ENCODE assay signal across 8 cellular contexts in the genomic region with DNA sequence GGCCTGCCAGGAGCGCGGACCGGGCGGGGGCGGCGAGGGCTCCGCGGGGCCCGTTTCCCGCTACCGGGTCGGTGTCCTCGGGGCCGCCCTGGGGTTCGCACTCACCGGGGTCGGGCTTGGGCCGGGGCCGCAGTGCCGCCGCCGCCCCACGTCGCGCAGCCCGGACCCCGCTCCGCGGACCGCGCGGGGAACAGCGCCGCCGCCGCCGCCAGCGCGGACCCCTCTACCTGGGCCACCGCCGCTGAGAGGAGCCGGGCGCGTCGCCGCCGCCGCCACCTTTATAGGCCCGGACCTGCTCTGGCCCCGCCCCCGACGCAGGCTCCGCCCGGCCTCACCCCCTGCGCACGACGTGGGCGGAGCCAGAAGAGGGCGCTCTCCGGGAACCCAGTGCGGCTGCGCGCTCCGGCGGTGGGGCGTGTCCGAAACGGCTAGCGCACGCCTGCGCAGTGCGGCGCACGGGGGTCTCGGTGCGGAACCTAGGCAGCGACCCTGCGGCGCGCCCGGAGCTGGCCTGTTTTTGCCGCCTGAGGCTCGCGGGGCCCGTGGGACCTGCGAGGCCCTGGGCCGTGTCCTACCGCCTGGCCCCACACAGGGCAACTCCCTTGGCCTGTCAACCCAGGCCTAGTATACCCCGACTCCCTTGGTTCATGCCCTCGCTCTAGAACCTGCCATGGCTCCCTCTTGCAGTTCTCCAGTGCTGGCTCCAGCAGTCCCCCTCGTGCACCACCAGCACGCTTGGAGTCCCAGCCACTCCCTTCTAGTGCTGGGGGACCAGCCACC. TPM values are rescaled to one million over a fixed set of nuclear protein-coding genes. Genes with fewer than 3 reads are reported as not detected.
A peak's percentile ranks its signal among the peaks of the same experiment; 100 is the strongest.
DNase-seq lines count a peak whose midpoint lies in the region; TF ChIP-seq lines count a peak whose summit lies in the region.

A gene (minus strand): TSS at position 254 of the 780 bp plus-strand sequence. CDS start 393 bp downstream, outside the sequence.

- H3K36me3 ChIP-seq in HUES48 (ENCODE audit: control insufficient read depth, insufficient read depth, low read length): peaks cover 13% of the 10 kb centered on the region
- H3K36me3 ChIP-seq in OCI-LY7 (ENCODE audit: insufficient read depth, low read length): peaks cover 30% of the 10 kb centered on the region; the same call in 1 of the 2 replicates
- peaks cover 8 to 13% of the 10 kb centered on the region in 2 donors for H3K36me3 ChIP-seq in mucosa of rectum (ENCODE audit: control insufficient read depth in 2 of 2, insufficient read depth in 2 of 2, low read length in 2 of 2)

- in situ Hi-C loops in Caki2 (cut with HindIII; ENCODE audit: low pct_unique_long_range_greater_than_20kb, low sequenced_read_pairs): no loop called here

- intact Hi-C loops in OCI-LY7 (cut with micrococcal nuclease; ENCODE audit: unreplicated experiment): loop anchor here (2.0 kb wide), 2 partner anchors 36 to 44 kb away; no protein-coding TSS in a partner anchor

- H3K9ac ChIP-seq in HUES48 (ENCODE audit: low read depth, low read length) (peak within 1 kb of the TSS; percentile 59; the same call in 1 of the 2 replicates), mucosa of rectum (ENCODE audit: low read depth in 1 of 2, low read length in 2 of 2) (peak within 1 kb of the TSS; percentile 93 to 95)

- H4K20me1 ChIP-seq in OCI-LY7 (ENCODE audit: insufficient read depth, low read length): 0 out of 2 replicates have a peak, but pooled peaks cover 6% of the 10 kb centered on the region

- POLR2A ChIA-PET in OCI-LY7 (lab: Charles Lee): interaction anchor here (0.6 to 1.7 kb wide), 7 partner anchors 10 to 43 kb away, joined by 3 to 10 read pairs (median 4); no protein-coding TSS in a partner anchor

- no peaks in the 10 kb centered on the region for H3K27me3 ChIP-seq in HUES48 (ENCODE audit: control insufficient read depth, insufficient read depth, low read length)
- H3K27me3 ChIP-seq in mucosa of rectum (ENCODE audit: control insufficient read depth in 2 of 2, insufficient read depth in 2 of 2, low read length in 2 of 2): no peaks in the 10 kb centered on the region

- peak; percentile 69 for DNase-seq in Caki2 (ENCODE audit: low read depth)
- peak; percentile 99 for DNase-seq in GM20000 (ENCODE audit: low spot score)
- DNase-seq in OCI-LY7 (ENCODE audit: low spot score): peak; percentile 93
- peak; percentile 95 for DNase-seq in activated T-cell treated with anti-CD3 and anti-CD28 coated beads for 4 hours
- DNase-seq in epithelial cell of prostate (ENCODE audit: low read depth, low spot score): no peak
- DNase-seq in stimulated activated CD8-positive, alpha-beta memory T cell treated with anti-CD3 and anti-CD28 coated beads, Interleukin-4, amount 100 ng/mL, for 48 hours: peak; percentile 98

- no TSS peak for BruUV-seq in OCI-LY7 (replicated peaks; lab: Mats Ljungman, UMichigan)

- peak within 1 kb of the TSS; percentile 56; the same call in 1 of the 2 replicates for H2AFZ ChIP-seq in OCI-LY7 (ENCODE audit: low read length)

- H3K4me1 ChIP-seq in HUES48 (ENCODE audit: control insufficient read depth, insufficient read depth, low read length): 0 out of 2 replicates have a peak, but pooled peaks cover 4% of the 10 kb centered on the region
- H3K4me1 ChIP-seq in OCI-LY7 (ENCODE audit: insufficient read depth, low read length, poor library complexity, severe bottlenecking): peaks cover 58% of the 10 kb centered on the region
- H3K4me1 ChIP-seq in mucosa of rectum (ENCODE audit: control insufficient read depth in 2 of 2, insufficient read depth in 2 of 2, low read length in 2 of 2): peaks cover 60 to 63% of the 10 kb centered on the region in 2 donors

- H3K9me3 ChIP-seq in HUES48 (ENCODE audit: control insufficient read depth, insufficient read depth, low read length): no peaks in the 10 kb centered on the region
- no peaks in the 10 kb centered on the region for H3K9me3 ChIP-seq in OCI-LY7 (ENCODE audit: low read length)
- H3K9me3 ChIP-seq in mucosa of rectum (ENCODE audit: control insufficient read depth in 2 of 2, low read length in 2 of 2): no peaks in the 10 kb centered on the region

- H3K9me2 ChIP-seq in OCI-LY7 (ENCODE audit: insufficient read depth, low read length): no peaks in the 10 kb centered on the region

- peak within 1 kb of the TSS; percentile 46 for H3K27ac ChIP-seq in HUES48 (ENCODE audit: low read depth, low read length)
- peak within 1 kb of the TSS; percentile 70 for H3K27ac ChIP-seq in OCI-LY7 (ENCODE audit: low read depth, low read length, poor library complexity, severe bottlenecking)
- H3K27ac ChIP-seq in epithelial cell of prostate: peak within 1 kb of the TSS; percentile 76
- peak within 1 kb of the TSS; percentile 92 to 99 for H3K27ac ChIP-seq in mucosa of rectum (ENCODE audit: low read depth in 2 of 2, low read length in 2 of 2)

- H3K4me3 ChIP-seq in HUES48 (ENCODE audit: low read depth, low read length): peak within 1 kb of the TSS; percentile 92
- peak within 1 kb of the TSS; percentile 98 for H3K4me3 ChIP-seq in OCI-LY7 (ENCODE audit: low read depth, low read length, poor library complexity, severe bottlenecking)
- peak within 1 kb of the TSS; percentile 88 to 97 for H3K4me3 ChIP-seq in mucosa of rectum (ENCODE audit: low read length in 2 of 2)

- peaks cover 30% of the 10 kb centered on the region for H3K79me2 ChIP-seq in OCI-LY7 (ENCODE audit: insufficient read depth, low read depth, low read length)

- peak within 1 kb of the TSS; percentile 93 for H3K4me2 ChIP-seq in OCI-LY7 (ENCODE audit: low read length)

- CTCF ChIA-PET in OCI-LY7 (lab: Charles Lee; ENCODE audit: unreplicated experiment): interaction anchor here (0.9 kb wide), 1 partner anchor 16 kb away, joined by 5 read pairs; no protein-coding TSS in a partner anchor

- TF ChIP-seq CTCF in GM20000 (IDR thresholded peaks at IDR 0.05; ENCODE audit: extremely low read depth, missing control alignments) (peak; percentile 59), OCI-LY7 (conservative IDR thresholded peaks at IDR 0.05; ENCODE audit: low read length) (peak; percentile 69)

RNA-seq across cellular contexts. Expression of the gene that starts here (rescaled TPM):
- 72.0 and 78.8 TPM in 2 replicates for total RNA-seq in Caki2 (2014; rRNA removed; shearing (Covaris generic); ENCODE audit: low replicate concordance)
- 97.0 and 115 TPM in 2 replicates for total RNA-seq in OCI-LY7 (2014; rRNA removed; shearing (Covaris generic))
- total RNA-seq in OCI-LY7 (2022): 200 and 225 TPM in 2 replicates
